1 cellular context compared by ENCODE assay signal in the genomic region with DNA sequence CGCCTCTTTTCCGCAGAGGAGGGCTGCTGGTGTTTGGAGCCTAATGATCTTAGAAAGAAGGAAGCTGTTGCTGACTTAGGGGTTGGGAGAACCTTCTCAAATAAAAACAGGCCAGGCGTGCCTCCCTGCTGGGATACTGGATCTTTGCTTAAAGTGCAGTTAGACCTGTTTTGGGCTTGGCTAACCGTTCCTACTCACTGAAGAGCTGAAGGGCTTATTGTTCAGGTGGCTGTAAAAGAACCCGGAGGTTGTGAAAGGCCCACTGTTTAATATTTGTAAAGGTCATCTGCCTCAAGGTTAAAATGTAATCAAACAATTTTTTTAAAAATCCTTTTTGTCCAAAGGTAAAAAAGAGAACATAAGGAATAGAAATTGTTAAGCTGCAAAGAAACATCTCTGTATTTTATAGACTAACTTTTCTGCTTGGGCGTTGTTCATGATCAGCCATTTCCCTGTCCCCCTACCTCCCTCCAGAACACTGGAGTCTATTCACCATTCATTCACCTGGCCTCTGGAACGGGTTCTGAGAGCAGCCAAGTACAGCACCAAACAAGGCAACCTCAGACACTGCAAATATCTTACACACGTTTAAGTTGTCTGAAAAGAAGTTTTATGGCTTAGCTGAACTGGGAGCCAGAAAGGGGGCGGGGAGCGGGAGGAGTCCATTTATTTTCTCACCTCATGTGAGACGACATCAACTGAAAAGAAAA.
TF ChIP-seq lines count a peak whose summit lies in the region.

No MANE protein-coding gene starts in this region.

TF ChIP-seq in HepG2, 621 proteins besides CTCF, POLR2A, EP300 and RAD21 (continued from another document and continues in another):
- TF ChIP-seq, protein P1, sequence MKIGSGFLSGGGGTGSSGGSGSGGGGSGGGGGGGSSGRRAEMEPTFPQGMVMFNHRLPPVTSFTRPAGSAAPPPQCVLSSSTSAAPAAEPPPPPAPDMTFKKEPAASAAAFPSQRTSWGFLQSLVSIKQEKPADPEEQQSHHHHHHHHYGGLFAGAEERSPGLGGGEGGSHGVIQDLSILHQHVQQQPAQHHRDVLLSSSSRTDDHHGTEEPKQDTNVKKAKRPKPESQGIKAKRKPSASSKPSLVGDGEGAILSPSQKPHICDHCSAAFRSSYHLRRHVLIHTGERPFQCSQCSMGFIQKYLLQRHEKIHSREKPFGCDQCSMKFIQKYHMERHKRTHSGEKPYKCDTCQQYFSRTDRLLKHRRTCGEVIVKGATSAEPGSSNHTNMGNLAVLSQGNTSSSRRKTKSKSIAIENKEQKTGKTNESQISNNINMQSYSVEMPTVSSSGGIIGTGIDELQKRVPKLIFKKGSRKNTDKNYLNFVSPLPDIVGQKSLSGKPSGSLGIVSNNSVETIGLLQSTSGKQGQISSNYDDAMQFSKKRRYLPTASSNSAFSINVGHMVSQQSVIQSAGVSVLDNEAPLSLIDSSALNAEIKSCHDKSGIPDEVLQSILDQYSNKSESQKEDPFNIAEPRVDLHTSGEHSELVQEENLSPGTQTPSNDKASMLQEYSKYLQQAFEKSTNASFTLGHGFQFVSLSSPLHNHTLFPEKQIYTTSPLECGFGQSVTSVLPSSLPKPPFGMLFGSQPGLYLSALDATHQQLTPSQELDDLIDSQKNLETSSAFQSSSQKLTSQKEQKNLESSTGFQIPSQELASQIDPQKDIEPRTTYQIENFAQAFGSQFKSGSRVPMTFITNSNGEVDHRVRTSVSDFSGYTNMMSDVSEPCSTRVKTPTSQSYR (CRISPR knock-in tag; IDR thresholded peaks at IDR 0.05; ENCODE audit: borderline replicate concordance), result no peak
- TF ChIP-seq ZNF552 (CRISPR knock-in tag; IDR thresholded peaks at IDR 0.05; ENCODE audit: borderline replicate concordance), result no peak
- no peak for TF ChIP-seq ZNF83 (CRISPR knock-in tag; IDR thresholded peaks at IDR 0.05; ENCODE audit: borderline replicate concordance)
- no peak for TF ChIP-seq CBFB (CRISPR knock-in tag; IDR thresholded peaks at IDR 0.05)
- TF ChIP-seq HDAC1 (CRISPR knock-in tag; IDR thresholded peaks at IDR 0.05), result no peak; the same call in 1 of the 2 replicates
- no peak for TF ChIP-seq FOXK1 (CRISPR knock-in tag; IDR thresholded peaks at IDR 0.05; ENCODE audit: borderline replicate concordance, low read depth)
- 0 out of 2 replicates have a peak, but pooled peaks have one; percentile 7 for TF ChIP-seq ZNF12 (CRISPR knock-in tag; IDR thresholded peaks at IDR 0.05)
- no peak for TF ChIP-seq HMG20A (CRISPR knock-in tag; IDR thresholded peaks at IDR 0.05; ENCODE audit: borderline replicate concordance)
- no peak for TF ChIP-seq IKZF1 (IDR thresholded peaks at IDR 0.05)
- peak; percentile 62 for TF ChIP-seq SALL1 (CRISPR knock-in tag; IDR thresholded peaks at IDR 0.05)
- no peak for TF ChIP-seq CENPX (CRISPR knock-in tag; IDR thresholded peaks at IDR 0.05)
- TF ChIP-seq ZNF546 (CRISPR knock-in tag; conservative IDR thresholded peaks at IDR 0.05), result no peak
- TF ChIP-seq, protein P2, sequence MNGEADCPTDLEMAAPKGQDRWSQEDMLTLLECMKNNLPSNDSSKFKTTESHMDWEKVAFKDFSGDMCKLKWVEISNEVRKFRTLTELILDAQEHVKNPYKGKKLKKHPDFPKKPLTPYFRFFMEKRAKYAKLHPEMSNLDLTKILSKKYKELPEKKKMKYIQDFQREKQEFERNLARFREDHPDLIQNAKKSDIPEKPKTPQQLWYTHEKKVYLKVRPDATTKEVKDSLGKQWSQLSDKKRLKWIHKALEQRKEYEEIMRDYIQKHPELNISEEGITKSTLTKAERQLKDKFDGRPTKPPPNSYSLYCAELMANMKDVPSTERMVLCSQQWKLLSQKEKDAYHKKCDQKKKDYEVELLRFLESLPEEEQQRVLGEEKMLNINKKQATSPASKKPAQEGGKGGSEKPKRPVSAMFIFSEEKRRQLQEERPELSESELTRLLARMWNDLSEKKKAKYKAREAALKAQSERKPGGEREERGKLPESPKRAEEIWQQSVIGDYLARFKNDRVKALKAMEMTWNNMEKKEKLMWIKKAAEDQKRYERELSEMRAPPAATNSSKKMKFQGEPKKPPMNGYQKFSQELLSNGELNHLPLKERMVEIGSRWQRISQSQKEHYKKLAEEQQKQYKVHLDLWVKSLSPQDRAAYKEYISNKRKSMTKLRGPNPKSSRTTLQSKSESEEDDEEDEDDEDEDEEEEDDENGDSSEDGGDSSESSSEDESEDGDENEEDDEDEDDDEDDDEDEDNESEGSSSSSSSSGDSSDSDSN (CRISPR knock-in tag; IDR thresholded peaks at IDR 0.05), result no peak
- TF ChIP-seq ZNF879 (CRISPR knock-in tag; IDR thresholded peaks at IDR 0.05), result no peak
- no peak for TF ChIP-seq ZNF776 (CRISPR knock-in tag; IDR thresholded peaks at IDR 0.05)
- TF ChIP-seq PRDM15 (CRISPR knock-in tag; IDR thresholded peaks at IDR 0.05), result no peak
- TF ChIP-seq ZNF777 (CRISPR knock-in tag; IDR thresholded peaks at IDR 0.05), result no peak
- TF ChIP-seq TAF15 (IDR thresholded peaks at IDR 0.05; ENCODE audit: low read depth, low read length, poor library complexity, severe bottlenecking), result no peak
- no peak for TF ChIP-seq PITX1 (CRISPR knock-in tag; IDR thresholded peaks at IDR 0.05)
- no peak for TF ChIP-seq SP140L (CRISPR knock-in tag; IDR thresholded peaks at IDR 0.05; ENCODE audit: borderline replicate concordance)
- TF ChIP-seq TP53 (CRISPR knock-in tag; conservative IDR thresholded peaks at IDR 0.05), result no peak
- TF ChIP-seq SIN3B (IDR thresholded peaks at IDR 0.05; ENCODE audit: low read length), result no peak
- TF ChIP-seq ZNF501 (CRISPR knock-in tag; IDR thresholded peaks at IDR 0.05), result peak; percentile 59
- TF ChIP-seq ZNF136 (CRISPR knock-in tag; IDR thresholded peaks at IDR 0.05; ENCODE audit: low read depth), result 0 out of 2 replicates have a peak, but pooled peaks have one; percentile 22
- peak; percentile 45 for TF ChIP-seq MED1 (CRISPR knock-in tag; IDR thresholded peaks at IDR 0.05)
- TF ChIP-seq ISL2 (CRISPR knock-in tag; IDR thresholded peaks at IDR 0.05), result peak; percentile 53; the same call in 1 of the 2 replicates
- no peak for TF ChIP-seq MLLT10 (CRISPR knock-in tag; IDR thresholded peaks at IDR 0.05)
- TF ChIP-seq EZH2 (conservative IDR thresholded peaks at IDR 0.05; ENCODE audit: low read depth, low read length), result no peak
- TF ChIP-seq ZNF263 (CRISPR knock-in tag; IDR thresholded peaks at IDR 0.05), result no peak
- TF ChIP-seq ZSCAN5A (CRISPR knock-in tag; IDR thresholded peaks at IDR 0.05; ENCODE audit: borderline replicate concordance), result no peak
- TF ChIP-seq, protein P3, sequence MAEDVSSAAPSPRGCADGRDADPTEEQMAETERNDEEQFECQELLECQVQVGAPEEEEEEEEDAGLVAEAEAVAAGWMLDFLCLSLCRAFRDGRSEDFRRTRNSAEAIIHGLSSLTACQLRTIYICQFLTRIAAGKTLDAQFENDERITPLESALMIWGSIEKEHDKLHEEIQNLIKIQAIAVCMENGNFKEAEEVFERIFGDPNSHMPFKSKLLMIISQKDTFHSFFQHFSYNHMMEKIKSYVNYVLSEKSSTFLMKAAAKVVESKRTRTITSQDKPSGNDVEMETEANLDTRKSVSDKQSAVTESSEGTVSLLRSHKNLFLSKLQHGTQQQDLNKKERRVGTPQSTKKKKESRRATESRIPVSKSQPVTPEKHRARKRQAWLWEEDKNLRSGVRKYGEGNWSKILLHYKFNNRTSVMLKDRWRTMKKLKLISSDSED (CRISPR knock-in tag; IDR thresholded peaks at IDR 0.05), result no peak
- TF ChIP-seq SRY (CRISPR knock-in tag; IDR thresholded peaks at IDR 0.05), result no peak
- no peak for TF ChIP-seq ZNF329 (CRISPR knock-in tag; IDR thresholded peaks at IDR 0.05; ENCODE audit: low read depth)
- no peak for TF ChIP-seq DR1 (CRISPR knock-in tag; IDR thresholded peaks at IDR 0.05)
- TF ChIP-seq POGZ (CRISPR knock-in tag; IDR thresholded peaks at IDR 0.05), result peak; percentile 58
- TF ChIP-seq ZBTB7B (CRISPR knock-in tag; IDR thresholded peaks at IDR 0.05), result peak; percentile 29; the same call in 1 of the 2 replicates
- TF ChIP-seq, protein P4, sequence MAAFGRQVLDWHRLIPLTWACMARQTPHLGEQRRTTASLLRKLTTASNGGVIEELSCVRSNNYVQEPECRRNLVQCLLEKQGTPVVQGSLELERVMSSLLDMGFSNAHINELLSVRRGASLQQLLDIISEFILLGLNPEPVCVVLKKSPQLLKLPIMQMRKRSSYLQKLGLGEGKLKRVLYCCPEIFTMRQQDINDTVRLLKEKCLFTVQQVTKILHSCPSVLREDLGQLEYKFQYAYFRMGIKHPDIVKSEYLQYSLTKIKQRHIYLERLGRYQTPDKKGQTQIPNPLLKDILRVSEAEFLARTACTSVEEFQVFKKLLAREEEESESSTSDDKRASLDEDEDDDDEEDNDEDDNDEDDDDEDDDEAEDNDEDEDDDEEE (CRISPR knock-in tag; IDR thresholded peaks at IDR 0.05), result no peak
- TF ChIP-seq, protein P5, sequence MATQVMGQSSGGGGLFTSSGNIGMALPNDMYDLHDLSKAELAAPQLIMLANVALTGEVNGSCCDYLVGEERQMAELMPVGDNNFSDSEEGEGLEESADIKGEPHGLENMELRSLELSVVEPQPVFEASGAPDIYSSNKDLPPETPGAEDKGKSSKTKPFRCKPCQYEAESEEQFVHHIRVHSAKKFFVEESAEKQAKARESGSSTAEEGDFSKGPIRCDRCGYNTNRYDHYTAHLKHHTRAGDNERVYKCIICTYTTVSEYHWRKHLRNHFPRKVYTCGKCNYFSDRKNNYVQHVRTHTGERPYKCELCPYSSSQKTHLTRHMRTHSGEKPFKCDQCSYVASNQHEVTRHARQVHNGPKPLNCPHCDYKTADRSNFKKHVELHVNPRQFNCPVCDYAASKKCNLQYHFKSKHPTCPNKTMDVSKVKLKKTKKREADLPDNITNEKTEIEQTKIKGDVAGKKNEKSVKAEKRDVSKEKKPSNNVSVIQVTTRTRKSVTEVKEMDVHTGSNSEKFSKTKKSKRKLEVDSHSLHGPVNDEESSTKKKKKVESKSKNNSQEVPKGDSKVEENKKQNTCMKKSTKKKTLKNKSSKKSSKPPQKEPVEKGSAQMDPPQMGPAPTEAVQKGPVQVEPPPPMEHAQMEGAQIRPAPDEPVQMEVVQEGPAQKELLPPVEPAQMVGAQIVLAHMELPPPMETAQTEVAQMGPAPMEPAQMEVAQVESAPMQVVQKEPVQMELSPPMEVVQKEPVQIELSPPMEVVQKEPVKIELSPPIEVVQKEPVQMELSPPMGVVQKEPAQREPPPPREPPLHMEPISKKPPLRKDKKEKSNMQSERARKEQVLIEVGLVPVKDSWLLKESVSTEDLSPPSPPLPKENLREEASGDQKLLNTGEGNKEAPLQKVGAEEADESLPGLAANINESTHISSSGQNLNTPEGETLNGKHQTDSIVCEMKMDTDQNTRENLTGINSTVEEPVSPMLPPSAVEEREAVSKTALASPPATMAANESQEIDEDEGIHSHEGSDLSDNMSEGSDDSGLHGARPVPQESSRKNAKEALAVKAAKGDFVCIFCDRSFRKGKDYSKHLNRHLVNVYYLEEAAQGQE (IDR thresholded peaks at IDR 0.05; ENCODE audit: borderline replicate concordance in 1 of 2, low read depth in 1 of 2, low read length in 2 of 2), result no peak
- TF ChIP-seq ZNF775 (CRISPR knock-in tag; IDR thresholded peaks at IDR 0.05; ENCODE audit: borderline replicate concordance), result no peak
- no peak for TF ChIP-seq ZNF350 (CRISPR knock-in tag; IDR thresholded peaks at IDR 0.05; ENCODE audit: borderline replicate concordance, low read depth)
